Comparison of ENCODE assay signal across 1 cellular context in the genomic region with DNA sequence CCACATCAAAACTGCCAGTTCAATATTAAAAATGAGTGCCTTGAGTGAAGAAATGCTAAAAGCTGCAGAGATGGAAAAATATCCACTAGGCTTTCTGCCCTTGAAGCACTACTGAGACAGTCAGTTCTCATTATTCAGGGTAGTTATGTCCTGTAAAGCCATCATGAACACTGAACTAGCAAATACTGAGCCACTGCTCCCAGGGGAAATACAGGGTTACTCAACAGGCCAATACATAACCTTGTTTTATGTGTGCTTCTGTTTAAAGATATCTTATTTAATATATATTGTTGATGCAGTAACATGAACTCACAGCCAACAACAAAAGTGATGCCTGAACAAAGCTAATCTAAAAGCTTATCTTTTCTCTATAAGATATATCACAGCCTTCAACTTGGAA.
TF ChIP-seq lines count a peak whose summit lies in the region.

No MANE protein-coding gene starts in this region.

TF ChIP-seq in IMR-90, 13 proteins besides CTCF, POLR2A, EP300 and RAD21 (continued from another document):
- no peak for TF ChIP-seq USF2 (IDR thresholded peaks at IDR 0.05; ENCODE audit: low read depth, low read length)
- TF ChIP-seq CHD1 (IDR thresholded peaks at IDR 0.05; ENCODE audit: low read depth, low read length), result no peak
- no peak for TF ChIP-seq MAFK (IDR thresholded peaks at IDR 0.05; ENCODE audit: low read depth, low read length)
- TF ChIP-seq CEBPB (IDR thresholded peaks at IDR 0.05; ENCODE audit: low read depth, low read length), result no peak
